10 cellular contexts compared by ENCODE assay signal in the genomic region with DNA sequence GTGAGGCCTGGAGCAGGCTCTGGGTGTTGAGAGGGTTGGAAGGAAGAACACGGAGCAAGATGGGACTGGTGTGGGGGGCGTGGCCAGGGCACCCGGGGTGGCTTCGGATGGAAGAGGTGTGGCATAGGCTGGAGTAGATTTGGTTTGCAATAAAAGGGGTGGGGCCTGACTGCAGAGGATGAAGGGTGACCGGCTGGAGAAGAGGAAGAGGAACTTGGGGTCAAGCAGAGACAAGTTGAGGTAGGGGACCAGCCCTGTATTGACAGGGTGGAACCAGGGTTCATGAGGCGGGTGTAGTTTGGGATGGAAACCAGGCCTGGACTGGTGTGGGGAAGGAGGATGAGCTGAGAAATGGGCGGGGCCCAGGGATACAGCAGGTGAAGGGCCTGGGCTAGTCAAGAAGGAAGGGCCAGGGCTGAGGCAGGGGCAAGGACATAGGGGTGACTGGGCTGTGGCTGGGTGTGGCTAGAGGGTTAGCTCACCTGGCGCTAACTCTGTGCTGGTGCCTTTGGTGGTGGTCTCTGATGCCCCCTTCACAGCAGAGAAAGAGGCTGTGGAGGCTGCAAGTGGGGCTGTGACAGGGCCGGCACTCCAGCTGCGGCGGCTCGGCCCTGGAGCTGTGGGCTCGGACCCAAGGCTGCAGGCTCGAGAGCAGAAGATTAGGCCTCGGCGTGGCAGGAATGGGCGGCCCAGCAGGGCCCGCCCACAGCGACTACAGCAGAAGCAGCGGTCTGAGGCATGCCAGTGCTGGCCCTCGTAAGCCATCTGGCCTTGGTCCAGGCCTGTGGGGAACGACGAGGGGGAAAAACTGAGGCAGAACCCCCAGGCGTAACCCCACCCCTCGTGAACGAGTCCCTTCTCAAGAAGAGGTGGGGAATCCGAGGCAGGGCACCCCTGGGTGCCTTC. TPM values are rescaled to one million over a fixed set of nuclear protein-coding genes. Genes with fewer than 3 reads are reported as not detected.
A peak's percentile ranks its signal among the peaks of the same experiment; 100 is the strongest.
DNase-seq lines count a peak whose midpoint lies in the region; ATAC-seq and TF ChIP-seq lines count a peak whose summit lies in the region.
"Had no signal": no experiment of that assay in that cellular context is flagged by ENCODE, and none has a peak within 500 bp of the region (broad histone marks: within the 10 kb centered on the region; RNA-seq: fewer than 3 reads in every experiment).

No MANE protein-coding gene starts in this region.

- H3K4me3 ChIP-seq in cardiac muscle cell (no peak overlapping the region), adrenal gland (no peak overlapping the region), lung (no peak overlapping the region)

- TF ChIP-seq CTCF in cardiac muscle cell (IDR thresholded peaks at IDR 0.05; ENCODE audit: low read depth, low read length) (no peak), adrenal gland (IDR thresholded peaks at IDR 0.05) (no peak), lung (IDR thresholded peaks at IDR 0.05; ENCODE audit: control extremely low read depth, extremely low read depth) (no peak), glutamatergic neuron (IDR thresholded peaks at IDR 0.05; ENCODE audit: partially characterized antibody, unreplicated experiment) (no peak)

- no peaks in the 10 kb centered on the region for H3K4me1 ChIP-seq in cardiac muscle cell (ENCODE audit: low read depth)
- H3K4me1 ChIP-seq in adrenal gland (replicated peaks in 1 of 2): peaks cover 8 to 12% of the 10 kb centered on the region in 2 donors
- H3K4me1 ChIP-seq in lung (ENCODE audit: control insufficient read depth in 2 of 2, insufficient read depth in 2 of 2, low read length in 2 of 2): peaks cover 0 to 3% of the 10 kb centered on the region in 2 donors

- no peak overlapping the region for H3K4me3 Mint-ChIP-seq in glutamatergic neuron (ENCODE audit: unreplicated experiment)
- H3K4me3 Mint-ChIP-seq: activated naive CD8-positive, alpha-beta T cell had no signal

- H3K27ac ChIP-seq in cardiac muscle cell: peak overlapping the region; percentile 23
- H3K27ac ChIP-seq in adrenal gland: peak overlapping the region in 4 of 5 donors; percentile 42 to 70 (median 67)
- peak overlapping the region in 1 of 2 donors; percentile 28 for H3K27ac ChIP-seq in lung (ENCODE audit: low read depth in 1 of 2, low read length in 1 of 2)

- H3K9me3 Mint-ChIP-seq in glutamatergic neuron (ENCODE audit: unreplicated experiment): peaks cover 4% of the 10 kb centered on the region

- WGBS in adrenal gland, 4 donors: 35 to 72% (median 48%) methylated on average over 8 to 27 of the region's 27 CpGs
- WGBS in lung, 2 donors: 38 to 66% methylated on average over 8 to 27 of the region's 27 CpGs

- H3K36me3 ChIP-seq in cardiac muscle cell (no peaks in the 10 kb centered on the region), adrenal gland (replicated peaks in 1 of 2) (peaks cover 0 to 12% of the 10 kb centered on the region in 2 donors), lung (ENCODE audit: control insufficient read depth in 2 of 2, insufficient read depth in 2 of 2, low read length in 2 of 2) (peaks cover 6 to 18% of the 10 kb centered on the region in 2 donors)

- H3K27ac Mint-ChIP-seq in glutamatergic neuron (ENCODE audit: unreplicated experiment): no peak overlapping the region
- H3K27ac Mint-ChIP-seq: activated naive CD8-positive, alpha-beta T cell had no signal

- H3K27me3 ChIP-seq in cardiac muscle cell: no peaks in the 10 kb centered on the region
- H3K27me3 ChIP-seq in adrenal gland: no peaks in the 10 kb centered on the region
- no peaks in the 10 kb centered on the region for H3K27me3 ChIP-seq in lung (ENCODE audit: control insufficient read depth, insufficient read depth)

- peaks cover 8% of the 10 kb centered on the region for H3K4me1 Mint-ChIP-seq in glutamatergic neuron (ENCODE audit: low read depth, unreplicated experiment)

- ATAC-seq in lung (ENCODE audit: insufficient read depth, low FRiP score) (no peak), HG02981 (IDR thresholded peaks at IDR 0.05; ENCODE audit: unreplicated experiment) (no peak), HG03097 (IDR thresholded peaks at IDR 0.05; ENCODE audit: low FRiP score, unreplicated experiment) (no peak)

- H3K36me3 Mint-ChIP-seq in glutamatergic neuron (ENCODE audit: unreplicated experiment): no peaks in the 10 kb centered on the region
- H3K36me3 Mint-ChIP-seq: activated naive CD8-positive, alpha-beta T cell had no signal

- no peak for TF ChIP-seq POLR2A in adrenal gland (IDR thresholded peaks at IDR 0.05)

- intact Hi-C loops in cardiac septum (cut with DNase I): no loop called here
- intact Hi-C loops in adrenal gland (cut with DNase I): no loop called here

- H3K9me3 ChIP-seq in cardiac muscle cell (ENCODE audit: low read depth) (no peaks in the 10 kb centered on the region), adrenal gland (replicated peaks in 1 of 3) (no peaks in the 10 kb centered on the region), lung (ENCODE audit: control insufficient read depth in 2 of 2, insufficient read depth in 1 of 2, low read length in 1 of 2) (peaks cover 0 to 5% of the 10 kb centered on the region in 2 donors)

- DNase-seq in cardiac muscle cell (ENCODE audit: low read depth in 1 of 2, low spot score in 1 of 2): no peak
- DNase-seq in cardiac septum (ENCODE audit: low spot score): no peak
- DNase-seq in adrenal gland: peak in 6 of 7 donors; percentile 52 to 74 (median 64)
- peak; percentile 51 for DNase-seq in lung (ENCODE audit: low spot score)
- DNase-seq in glutamatergic neuron: no peak
- no peak for DNase-seq in NCI-H1694 treated with DMSO at 0.1 percent for 48 hours (lab: John Stamatoyannopoulos, UW)
- DNase-seq: activated CD4-positive, alpha-beta T cell treated with anti-CD3 and anti-CD28 coated beads for 4 hours had no signal

- H3K27me3 Mint-ChIP-seq in glutamatergic neuron (ENCODE audit: unreplicated experiment): peaks cover 9% of the 10 kb centered on the region
- H3K27me3 Mint-ChIP-seq: activated naive CD8-positive, alpha-beta T cell had no signal

RNA-seq across cellular contexts. Expression of a gene that starts 5.0 kb away (rescaled TPM):
- total RNA-seq in cardiac muscle cell (8.3 and 12.4 TPM in 2 replicates), cardiac septum (84.9 TPM), adrenal gland (100 to 1,000 TPM in 5 of 8 donors, 10 to 100 TPM in 3; 52.1 to 304 (median 152) TPM), lung (100 to 1,000 TPM in 1 of 2 donors, 1 to 10 TPM in 1; 8.9 to 181 TPM), glutamatergic neuron (ENCODE audit: unreplicated experiment) (12.2 TPM)
- polyA plus RNA-seq in cardiac muscle cell (34.6 and 41.2 TPM in 2 replicates), adrenal gland (100 to 1,000 TPM in 2 of 3 donors, 10 to 100 TPM in 1; 78.2 to 724 (median 324) TPM), lung (100 to 1,000 TPM; 138 to 222 TPM)

RNA-seq across cellular contexts. Expression of a gene that starts 9.5 kb away (rescaled TPM):
- total RNA-seq in cardiac muscle cell (10.5 and 16.5 TPM in 2 replicates), cardiac septum (10.3 TPM), adrenal gland (10 to 100 TPM in 7 of 8 donors, 1 to 10 TPM in 1; 6.3 to 46.8 (median 13.2) TPM), lung (10 to 100 TPM; 10.0 to 16.3 TPM), glutamatergic neuron (ENCODE audit: unreplicated experiment) (1.6 TPM)
- polyA plus RNA-seq in cardiac muscle cell (8.1 and 10.9 TPM in 2 replicates), adrenal gland (10 to 100 TPM in 1 of 3 donors, 1 to 10 TPM in 2; 5.7 to 10.9 (median 6.6) TPM), lung (10 to 100 TPM in 1 of 2 donors, 1 to 10 TPM in 1; 7.6 to 12.7 TPM)

RNA-seq across cellular contexts. Expression of a gene that starts 14.1 kb away (rescaled TPM):
- 2.0 and 6.8 TPM in 2 replicates for total RNA-seq in cardiac muscle cell
- polyA plus RNA-seq in cardiac muscle cell: 3.2 and 10.0 TPM in 2 replicates
- total RNA-seq in cardiac septum: 3.4 TPM
- 10 to 100 TPM in 1 of 8 donors, 1 to 10 TPM in 7; 2.2 to 16.2 (median 2.9) TPM for total RNA-seq in adrenal gland
- polyA plus RNA-seq in adrenal gland: 1 to 10 TPM in 2 of 3 donors, under 1 TPM in 1; 0.59 to 8.4 (median 7.6) TPM
- total RNA-seq in lung: 10 to 100 TPM in 1 of 2 donors, 1 to 10 TPM in 1; 7.3 to 15.2 TPM
- 10 to 100 TPM in 1 of 2 donors, 1 to 10 TPM in 1; 9.8 to 19.0 TPM for polyA plus RNA-seq in lung
- 2.7 TPM for total RNA-seq in glutamatergic neuron (ENCODE audit: unreplicated experiment)

RNA-seq across cellular contexts. Expression of a gene that starts 23.3 kb away (rescaled TPM):
- total RNA-seq in cardiac muscle cell (0.45 and 1.8 TPM in 2 replicates), cardiac septum (1.2 TPM), adrenal gland (10 to 100 TPM in 7 of 8 donors, 1 to 10 TPM in 1; 6.8 to 52.3 (median 18.3) TPM), lung (1 to 10 TPM; 3.2 to 5.6 TPM), glutamatergic neuron (ENCODE audit: unreplicated experiment) (291 TPM)
- polyA plus RNA-seq in cardiac muscle cell (1.1 and 1.3 TPM in 2 replicates), adrenal gland (10 to 100 TPM; 18.6 to 73.1 (median 61.4) TPM), lung (1 to 10 TPM; 4.6 to 5.1 TPM)

RNA-seq across cellular contexts. Expression of a gene that starts 53.1 kb away (rescaled TPM):
- 37.3 and 38.4 TPM in 2 replicates for total RNA-seq in cardiac muscle cell
- 23.2 and 28.7 TPM in 2 replicates for polyA plus RNA-seq in cardiac muscle cell
- total RNA-seq in cardiac septum: 18.7 TPM
- 10 to 100 TPM; 21.5 to 58.4 (median 27.0) TPM for total RNA-seq in adrenal gland
- polyA plus RNA-seq in adrenal gland: 10 to 100 TPM; 10.1 to 21.8 (median 11.3) TPM
- 10 to 100 TPM; 18.1 to 23.1 TPM for total RNA-seq in lung
- polyA plus RNA-seq in lung: 10 to 100 TPM in 1 of 2 donors, 1 to 10 TPM in 1; 9.1 to 20.6 TPM
- total RNA-seq in glutamatergic neuron (ENCODE audit: unreplicated experiment): 20.6 TPM

Comparison
In these comparisons a context has a peak if more than half of its experiments do, and no peak if none do; other contexts are left out.
1. DNase-seq: peak in adrenal gland (6 of 7) and lung (single experiment); none in cardiac muscle cell (0 of 2), cardiac septum (single experiment), glutamatergic neuron (single experiment) and NCI-H1694 treated with DMSO at 0.1 percent for 48 hours (single experiment).